Comparison of ENCODE assay signal across 8 cellular contexts in the genomic region with DNA sequence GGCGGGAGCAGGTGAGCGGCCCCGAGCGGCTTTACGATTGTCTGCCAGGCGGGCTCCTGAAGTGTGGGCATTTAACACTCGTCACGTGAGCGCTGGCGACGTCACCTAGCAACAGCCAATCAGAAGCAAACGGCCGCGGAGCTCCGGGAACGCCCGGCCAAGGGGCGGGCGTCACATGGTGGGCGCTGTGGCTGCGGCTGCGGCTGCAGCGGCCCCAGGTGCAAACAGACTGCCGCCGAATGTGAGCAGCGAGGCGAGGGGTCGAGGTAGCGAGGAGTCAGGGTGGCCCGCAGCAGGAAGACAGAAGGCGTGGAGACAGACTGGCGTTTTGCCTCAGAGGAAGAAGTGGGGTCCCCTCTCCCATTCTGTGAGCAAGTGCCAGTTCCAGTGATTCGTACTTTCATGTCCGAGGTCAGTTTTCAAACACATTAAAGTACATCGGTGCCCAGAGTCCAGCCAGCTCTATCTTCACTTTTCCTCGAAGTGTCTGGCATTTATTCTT. TPM values are rescaled to one million over a fixed set of nuclear protein-coding genes. Genes with fewer than 3 reads are reported as not detected.
DNase-seq lines count a peak whose midpoint lies in the region; ATAC-seq and TF ChIP-seq lines count a peak whose summit lies in the region.

A gene (minus strand): TSS at position 43 of the 502 bp plus-strand sequence. CDS start 362 bp downstream, outside the sequence.

- intact Hi-C loops in breast epithelium (cut with DNase I; ENCODE audit: low total_unique reads), result no loop called here

- ATAC-seq in GM18502 (IDR thresholded peaks at IDR 0.05; ENCODE audit: poor library complexity, unreplicated experiment) (peak; percentile 82), HG02870 (IDR thresholded peaks at IDR 0.05; ENCODE audit: unreplicated experiment) (peak; percentile 67)

- no peaks in the 10 kb centered on the region for H3K9me3 ChIP-seq in breast epithelium

- H3K27me3 ChIP-seq in breast epithelium, result peaks cover 29 to 99% of the 10 kb centered on the region in 2 donors

- TF ChIP-seq POLR2A in breast epithelium (IDR thresholded peaks at IDR 0.05), result no peak

- H3K36me3 ChIP-seq in breast epithelium, result no peaks in the 10 kb centered on the region

- H3K4me3 ChIP-seq in breast epithelium, result peak within 1 kb of the TSS; percentile 44 to 71 (median 57)

- peaks cover 9 to 17% of the 10 kb centered on the region in 2 donors for H3K4me1 ChIP-seq in breast epithelium

- H3K27ac ChIP-seq in breast epithelium, result no peak within 1 kb of the TSS

- TF ChIP-seq CTCF in breast epithelium (IDR thresholded peaks at IDR 0.05), result no peak

- peak; percentile 94 for DNase-seq in 8988T
- peak; percentile 43 to 78 for DNase-seq in NCI-H187 (lab: John Stamatoyannopoulos, UW)
- peak in 4 of 5 experiments; percentile 52 to 80 (median 60) for DNase-seq in T-helper 2 cell
- DNase-seq in breast epithelium (ENCODE audit: low spot score in 2 of 2), result peak in 1 of 2 donors; percentile 50
- peak; percentile 77 for DNase-seq in iris pigment epithelial cell (ENCODE audit: low read depth)
- DNase-seq in stimulated activated CD4-positive, alpha-beta T cell treated with anti-CD3 and anti-CD28 coated beads, Interleukin-12 subunit alpha, Interleukin-12 subunit beta, amount 100 ng/mL, for 4 hours, result peak; percentile 61

RNA-seq across cellular contexts. Expression of the gene that starts here (rescaled TPM):
- under 1 TPM in 1 of 3 donors, not detected in 2; 0.44 TPM for total RNA-seq in breast epithelium
